8 cellular contexts compared by ENCODE assay signal in the genomic region with DNA sequence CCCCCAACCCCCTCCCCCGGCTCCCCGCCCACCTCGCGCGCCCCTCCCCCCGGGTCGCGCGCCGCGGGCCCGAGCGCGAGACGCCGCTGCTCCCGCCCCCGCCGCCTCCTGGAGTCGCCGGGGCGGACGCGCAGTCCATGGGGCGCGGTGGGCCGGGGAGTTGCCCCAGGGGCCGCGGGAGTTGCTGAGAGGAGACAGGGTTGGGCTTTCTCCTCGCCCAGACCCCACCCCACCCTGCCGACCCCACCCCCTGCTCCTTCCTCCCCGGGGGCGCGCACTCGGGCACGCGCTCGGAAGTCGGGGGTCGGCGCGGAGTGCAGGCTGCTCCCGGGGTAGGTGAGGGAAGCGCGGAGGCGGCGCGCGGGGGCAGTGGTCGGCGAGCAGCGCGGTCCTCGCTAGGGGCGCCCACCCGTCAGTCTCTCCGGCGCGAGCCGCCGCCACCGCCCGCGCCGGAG. TPM values are rescaled to one million over a fixed set of nuclear protein-coding genes. Genes with fewer than 3 reads are reported as not detected.
DNase-seq lines count a peak whose midpoint lies in the region; ATAC-seq and TF ChIP-seq lines count a peak whose summit lies in the region.

A gene (plus strand): TSS at position 275 of the 455 bp plus-strand sequence. CDS start 297 bp downstream, outside the sequence.

- no peak within 1 kb of the TSS for H3K4me3 ChIP-seq in CD8-positive, alpha-beta memory T cell (ENCODE audit: low read length)

- H3K27ac ChIP-seq in CD8-positive, alpha-beta memory T cell (ENCODE audit: low read depth, low read length): no peak within 1 kb of the TSS

- no peaks in the 10 kb centered on the region for H3K9me3 ChIP-seq in CD8-positive, alpha-beta memory T cell (ENCODE audit: low read length)

- H3K9me3 Mint-ChIP-seq in CD8-positive, alpha-beta memory T cell: peaks cover 0 to 5% (median 2%) of the 10 kb centered on the region in 5 donors
- no peaks in the 10 kb centered on the region for H3K9me3 Mint-ChIP-seq in nephron progenitor cell

- POLR2A ChIA-PET in CD8-positive, alpha-beta memory T cell (lab: Charles Lee): no interaction called here

- peaks cover 55 to 76% of the 10 kb centered on the region in 2 donors for H3K27me3 Mint-ChIP-seq in CD8-positive, alpha-beta memory T cell
- no peaks in the 10 kb centered on the region for H3K27me3 Mint-ChIP-seq in nephron progenitor cell (ENCODE audit: low read depth, poor library complexity)

- H3K36me3 Mint-ChIP-seq in CD8-positive, alpha-beta memory T cell: no peaks in the 10 kb centered on the region
- no peaks in the 10 kb centered on the region for H3K36me3 Mint-ChIP-seq in nephron progenitor cell (ENCODE audit: low read depth)

- peaks cover 32% of the 10 kb centered on the region for H3K27me3 ChIP-seq in CD8-positive, alpha-beta memory T cell (ENCODE audit: insufficient read depth, low read length, poor library complexity, severe bottlenecking)

- H3K4me1 ChIP-seq in CD8-positive, alpha-beta memory T cell (ENCODE audit: insufficient read depth, low read length): peaks cover 11% of the 10 kb centered on the region

- TF ChIP-seq CTCF in nephron progenitor cell (IDR thresholded peaks at IDR 0.05): no peak

- CTCF ChIA-PET in CD8-positive, alpha-beta memory T cell (lab: Charles Lee): no interaction called here

- ATAC-seq in GM19025 (IDR thresholded peaks at IDR 0.05; ENCODE audit: low read depth, unreplicated experiment): peak; percentile 24
- peak; percentile 28 for ATAC-seq in HG03108 (IDR thresholded peaks at IDR 0.05; ENCODE audit: unreplicated experiment)

- H3K36me3 ChIP-seq in CD8-positive, alpha-beta memory T cell (ENCODE audit: insufficient read depth, low read length): no peaks in the 10 kb centered on the region

- peak within 1 kb of the TSS in 1 of 8 donors; percentile 51 for H3K27ac Mint-ChIP-seq in CD8-positive, alpha-beta memory T cell
- H3K27ac Mint-ChIP-seq in nephron progenitor cell: peak within 1 kb of the TSS; percentile 93

- peaks cover 14 to 23% (median 16%) of the 10 kb centered on the region in 3 donors for H3K4me1 Mint-ChIP-seq in CD8-positive, alpha-beta memory T cell
- H3K4me1 Mint-ChIP-seq in nephron progenitor cell: peaks cover 60% of the 10 kb centered on the region

- DNase-seq in CD8-positive, alpha-beta memory T cell: no peak
- DNase-seq in NCI-H460 (ENCODE audit: extremely low read depth, low read depth): peak; percentile 90
- peak; percentile 12 for DNase-seq in activated naive CD4-positive, alpha-beta T cell treated with anti-CD3 and anti-CD28 coated beads, Interleukin-2, amount 50 U/mL, for 16 hours
- DNase-seq in foreskin melanocyte: peak; percentile 52
- DNase-seq in nephron progenitor cell: peak; percentile 92
- DNase-seq in AML-193 (lab: John Stamatoyannopoulos, UW): no peak

- peak within 1 kb of the TSS; percentile 50 to 88 (median 78) for H3K4me3 Mint-ChIP-seq in CD8-positive, alpha-beta memory T cell
- peak within 1 kb of the TSS; percentile 96 for H3K4me3 Mint-ChIP-seq in nephron progenitor cell

RNA-seq across cellular contexts. Expression of the gene that starts here (rescaled TPM):
- total RNA-seq in CD8-positive, alpha-beta memory T cell: under 1 TPM; 0.33 to 0.58 TPM
- polyA plus RNA-seq in CD8-positive, alpha-beta memory T cell: not detected
- total RNA-seq in NCI-H460 (2014; rRNA removed; shearing (Covaris generic)): 540 and 549 TPM in 2 replicates
- polyA plus RNA-seq in NCI-H460 (2014; cell fraction: nucleus; rRNA removed): 258 and 294 TPM in 2 replicates

Comparison
In these comparisons a context has a peak if more than half of its experiments do, and no peak if none do; other contexts are left out.
1. RNA of the gene that starts here (total RNA-seq): 540 to 549 TPM in NCI-H460; 0.33 to 0.58 TPM in CD8-positive, alpha-beta memory T cell; every median in the first group is over 100 times any median in the second.
2. DNase-seq: peak in NCI-H460 (single experiment), activated naive CD4-positive, alpha-beta T cell treated with anti-CD3 and anti-CD28 coated beads, Interleukin-2, amount 50 U/mL, for 16 hours (single experiment), foreskin melanocyte (single experiment) and nephron progenitor cell (single experiment); none in CD8-positive, alpha-beta memory T cell (0 of 5) and AML-193 (0 of 2).